In genomic region chr5:40844565-40844964, GRCh38 we compare ENCODE assay signal across 35 cellular contexts.
"Had no signal": no experiment of that assay in that cellular context is flagged by ENCODE, and none has a peak within 500 bp of the region (broad histone marks: within the 10 kb centered on the region; RNA-seq: fewer than 3 reads in every experiment).

No MANE protein-coding gene starts in this region.

- H3K4me3 ChIP-seq: MG63 had no signal

- H3K9me3 ChIP-seq: MG63 had no signal

- H3K36me3 ChIP-seq: MG63 had no signal

- H3K27ac ChIP-seq: KMS-11 had no signal

- DNase-seq: Karpas-422, Kasumi-1, MG63, MM.1S, MV-4-11, NCI-H1092, NCI-H1092 treated with DMSO at 0.1 percent for 48 hours, NCI-H1105, NCI-H1105 treated with DMSO at 0.1 percent for 48 hours, NCI-H1417, NCI-H1417 treated with DMSO at 0.1 percent for 48 hours, NCI-H1436, NCI-H1436 treated with DMSO at 0.1 percent for 48 hours, NCI-H146, NCI-H1694, NCI-H1694 treated with DMSO at 0.1 percent for 48 hours, NCI-H187, NCI-H187 treated with DMSO at 0.1 percent for 48 hours, NCI-H1930, NCI-H2029, NCI-H2029 treated with DMSO at 0.1 percent for 48 hours, NCI-H2081, NCI-H2081 treated with DMSO at 0.1 percent for 48 hours, NCI-H2107, NCI-H2171, NCI-H2171 treated with DMSO at 0.1 percent for 48 hours, NCI-H2227 treated with DMSO at 0.1 percent for 48 hours, NCI-H226, NCI-H345, NCI-H446, NCI-H446 treated with DMSO at 0.1 percent for 48 hours, NCI-H510A, NCI-H510A treated with DMSO at 0.1 percent for 48 hours, NCI-H524 had no signal

- H3K9ac ChIP-seq: KMS-11 had no signal

- H3K4me2 ChIP-seq: KMS-11 had no signal

- H3K27me3 ChIP-seq: MG63 had no signal
